In the genomic region with DNA sequence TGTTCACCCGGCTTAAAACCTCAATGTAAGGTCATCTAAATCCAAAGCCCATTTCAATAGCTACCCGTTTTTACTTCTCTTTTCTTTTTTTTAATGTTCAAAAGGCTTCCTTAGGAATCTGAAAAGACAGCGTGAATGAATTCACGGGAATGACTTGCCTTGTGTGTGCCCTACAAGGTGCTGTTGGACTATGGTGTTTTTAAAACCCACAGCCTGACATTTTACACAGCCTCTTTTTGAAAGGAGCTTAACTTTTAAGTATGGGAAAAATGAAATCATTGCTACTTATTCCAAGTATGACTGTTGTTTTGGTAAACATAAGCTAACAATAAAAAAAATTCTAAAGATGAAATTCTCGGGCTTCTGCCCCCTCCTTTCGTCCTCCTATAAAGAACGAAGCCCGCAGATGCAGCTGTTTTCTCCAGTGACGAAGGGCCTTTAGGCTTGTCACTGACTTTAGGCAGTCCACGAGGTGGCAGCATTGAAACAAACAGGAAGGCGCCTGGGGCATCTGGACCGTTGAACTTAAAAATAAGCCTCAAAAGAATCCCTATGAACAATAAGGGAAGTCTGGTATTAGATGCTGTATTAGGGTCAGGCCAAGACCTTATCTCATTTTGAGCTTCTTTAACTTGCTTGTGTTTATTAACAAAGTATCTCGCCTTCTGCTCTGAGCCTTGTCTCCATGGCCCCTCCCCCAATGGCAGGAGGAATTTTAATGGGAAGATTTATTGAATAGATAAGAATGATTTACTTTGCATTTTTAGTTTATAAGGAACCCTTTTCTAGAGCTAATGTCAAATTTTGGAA, we compare ENCODE assay signal across 8 cellular contexts.
DNase-seq lines count a peak whose midpoint lies in the region; ATAC-seq and TF ChIP-seq lines count a peak whose summit lies in the region.

No MANE protein-coding gene starts in this region.

- peaks cover 0 to 29% (median 0%) of the 10 kb centered on the region in 6 donors for H3K36me3 ChIP-seq in spleen

- whole genome bisulfite sequencing in spleen, 5 donors = 20 to 27% (median 21%) methylated on average over 13 of the region's 13 CpGs

- no peaks in the 10 kb centered on the region for H3K27me3 ChIP-seq in spleen (replicated peaks in 1 of 7)

- TF ChIP-seq CTCF in GM10248 (IDR thresholded peaks at IDR 0.05; ENCODE audit: control extremely low read depth, extremely low read depth, low read depth, missing control alignments) = peak; percentile 62
- TF ChIP-seq CTCF in brain (conservative IDR thresholded peaks at IDR 0.05) = peak; percentile 76 to 88
- peak in 10 of 11 experiments; percentile 36 to 77 (median 66) for TF ChIP-seq CTCF in spleen (IDR thresholded peaks at IDR 0.05 in 8 of 11, conservative IDR thresholded peaks at IDR 0.05 in 3 of 11)

- peaks cover 11 to 53% (median 27%) of the 10 kb centered on the region in 6 donors for H3K4me1 ChIP-seq in spleen

- peak overlapping the region in 2 of 5 experiments; percentile 5 to 44 for H3K4me3 Mint-ChIP-seq in brain

- POLR2A ChIA-PET in GM10248 (lab: Yijun Ruan, JAX) = no interaction called here

- peak; percentile 88 for ATAC-seq in HG02588 (IDR thresholded peaks at IDR 0.05; ENCODE audit: unreplicated experiment)

- H3K9me3 ChIP-seq in spleen = no peaks in the 10 kb centered on the region

- peaks cover 15% of the 10 kb centered on the region for H3K27me3 Mint-ChIP-seq in brain

- DNase-seq in GM10248 (ENCODE audit: extremely low spot score) (peak; percentile 55), NCI-H1436 (lab: John Stamatoyannopoulos, UW) (peak; percentile 70), UCSD-AML1 (lab: John Stamatoyannopoulos, UW; ENCODE audit: unreplicated experiment) (peak; percentile 68), iPS-NIHi11 (ENCODE audit: low spot score) (peak; percentile 75), spleen (peak; percentile 81), cerebellum (ENCODE audit: low spot score) (no peak)

- peaks cover 54% of the 10 kb centered on the region for H3K4me1 Mint-ChIP-seq in brain

- CTCF ChIA-PET in GM10248 (lab: Yijun Ruan, JAX) = interaction anchor here (0.7 to 2.1 kb wide), 18 partner anchors 9 to 1725 kb away, joined by 3 to 14 read pairs (median 4); no protein-coding TSS in a partner anchor

- H3K36me3 Mint-ChIP-seq in brain = peaks cover 14% of the 10 kb centered on the region

- H3K27ac ChIP-seq in spleen = peak overlapping the region; percentile 12 to 63 (median 54)

- intact Hi-C loops in spleen (cut with DNase I; ENCODE audit: low total_unique reads) = no loop called here

- peak overlapping the region in 2 of 5 experiments; percentile 19 to 44 for H3K27ac Mint-ChIP-seq in brain

- no peak for TF ChIP-seq POLR2A in spleen (IDR thresholded peaks at IDR 0.05)

- H3K9me3 Mint-ChIP-seq in brain = peaks cover 0 to 3% (median 0%) of the 10 kb centered on the region in 5 experiments

- no peak overlapping the region for H3K4me3 ChIP-seq in spleen
